Comparison of ENCODE assay signal across 8 cellular contexts in genomic region chr9:128421474-128422010, GRCh38. TPM values are rescaled to one million over a fixed set of nuclear protein-coding genes. Genes with fewer than 3 reads are reported as not detected.
DNase-seq lines count a peak whose midpoint lies in the region; ATAC-seq and TF ChIP-seq lines count a peak whose summit lies in the region.

No MANE protein-coding gene starts in this region.

- peak overlapping the region; percentile 35 for H2AK5ac ChIP-seq in mesenchymal stem cell (ENCODE audit: low read length, severe bottlenecking)

- peak overlapping the region; percentile 93 for H3K9ac ChIP-seq in mesenchymal stem cell (ENCODE audit: low read length)

- H3K27ac Mint-ChIP-seq in activated naive CD4-positive, alpha-beta T cell treated with anti-CD3 and anti-CD28 coated beads, Interleukin-2, amount 50 U/mL, for 24 hours: no peak overlapping the region
- no peak overlapping the region for H3K27ac Mint-ChIP-seq in activated naive CD4-positive, alpha-beta T cell treated with anti-CD3 and anti-CD28 coated beads, Interleukin-2, amount 50 U/mL, for 72 hours
- no peak overlapping the region for H3K27ac Mint-ChIP-seq in MCF 10A (ENCODE audit: low read depth, unreplicated experiment)

- H4K91ac ChIP-seq in mesenchymal stem cell (ENCODE audit: low read length): peak overlapping the region; percentile 91

- H2BK5ac ChIP-seq in mesenchymal stem cell (ENCODE audit: low read depth, low read length, poor library complexity, severe bottlenecking): no peak overlapping the region

- H3K4ac ChIP-seq in mesenchymal stem cell (ENCODE audit: low read depth in 1 of 2, low read length in 2 of 2): peak overlapping the region; percentile 19 to 54

- TF ChIP-seq CTCF in MCF 10A (IDR thresholded peaks at IDR 0.05; ENCODE audit: unreplicated experiment) (no peak), vagina (IDR thresholded peaks at IDR 0.05) (no peak)

- peaks cover 2 to 22% of the 10 kb centered on the region in 2 experiments for H3K27me3 ChIP-seq in mesenchymal stem cell (ENCODE audit: control insufficient read depth in 1 of 2, insufficient read depth in 1 of 2, low read length in 2 of 2)
- no peaks in the 10 kb centered on the region for H3K27me3 ChIP-seq in vagina

- POLR2A ChIA-PET in MCF 10A (lab: Yijun Ruan, JAX): no interaction called here

- BruUV-seq in MCF 10A (replicated peaks; lab: Mats Ljungman, UMichigan): no TSS peak

- no peak for TF ChIP-seq POLR2A in vagina (IDR thresholded peaks at IDR 0.05)

- peak overlapping the region; percentile 96 for H3K4me2 ChIP-seq in mesenchymal stem cell (ENCODE audit: low read length, poor library complexity, severe bottlenecking)

- intact Hi-C loops in MCF 10A (cut with micrococcal nuclease): no loop called here
- intact Hi-C loops in vagina (cut with DNase I): no loop called here

- H3K27ac ChIP-seq in mesenchymal stem cell (ENCODE audit: low read length, poor library complexity, severe bottlenecking) (no peak overlapping the region), vagina (peak overlapping the region; percentile 94)

- peaks cover 22 to 25% of the 10 kb centered on the region in 2 experiments for H3K36me3 ChIP-seq in mesenchymal stem cell (ENCODE audit: control insufficient read depth in 1 of 2, insufficient read depth in 2 of 2, low read depth in 1 of 2, low read length in 2 of 2)
- H3K36me3 ChIP-seq in vagina: peaks cover 0 to 6% of the 10 kb centered on the region in 2 donors

- peak overlapping the region; percentile 87 for H4K8ac ChIP-seq in mesenchymal stem cell (ENCODE audit: low read length)

- peak overlapping the region; percentile 6 to 41 for H3K14ac ChIP-seq in mesenchymal stem cell (ENCODE audit: low read length in 2 of 2)

- H2BK15ac ChIP-seq in mesenchymal stem cell (ENCODE audit: low read depth, poor library complexity, severe bottlenecking): no peak overlapping the region

- H2BK120ac ChIP-seq in mesenchymal stem cell (ENCODE audit: low read depth, low read length): peak overlapping the region; percentile 71

- H2AFZ ChIP-seq in mesenchymal stem cell (ENCODE audit: low read depth, low read length): peak overlapping the region; percentile 46

- H3K4me1 Mint-ChIP-seq in activated naive CD4-positive, alpha-beta T cell treated with anti-CD3 and anti-CD28 coated beads, Interleukin-2, amount 50 U/mL, for 24 hours: peaks cover 9% of the 10 kb centered on the region
- H3K4me1 Mint-ChIP-seq in MCF 10A (ENCODE audit: insufficient read depth, unreplicated experiment): peaks cover 6% of the 10 kb centered on the region

- H3K23ac ChIP-seq in mesenchymal stem cell (ENCODE audit: low read length in 2 of 2): no peak overlapping the region

- no peak for ATAC-seq in activated naive CD4-positive, alpha-beta T cell treated with anti-CD3 and anti-CD28 coated beads, Interleukin-2, amount 50 U/mL, for 72 hours
- no peak for ATAC-seq in GM21737 (IDR thresholded peaks at IDR 0.05; ENCODE audit: unreplicated experiment)

- peak overlapping the region; percentile 49 for H3K4me3 Mint-ChIP-seq in activated naive CD4-positive, alpha-beta T cell treated with anti-CD3 and anti-CD28 coated beads, Interleukin-2, amount 50 U/mL, for 24 hours
- H3K4me3 Mint-ChIP-seq in MCF 10A (ENCODE audit: unreplicated experiment): peak overlapping the region; percentile 61

- H3K36me3 Mint-ChIP-seq in activated naive CD4-positive, alpha-beta T cell treated with anti-CD3 and anti-CD28 coated beads, Interleukin-2, amount 50 U/mL, for 24 hours: no peaks in the 10 kb centered on the region
- H3K36me3 Mint-ChIP-seq in activated naive CD4-positive, alpha-beta T cell treated with anti-CD3 and anti-CD28 coated beads, Interleukin-2, amount 50 U/mL, for 72 hours: no peaks in the 10 kb centered on the region
- peaks cover 6% of the 10 kb centered on the region for H3K36me3 Mint-ChIP-seq in MCF 10A (ENCODE audit: insufficient read depth, unreplicated experiment)

- H3K9me3 ChIP-seq in mesenchymal stem cell (ENCODE audit: control insufficient read depth, low read length) (no peaks in the 10 kb centered on the region), vagina (no peaks in the 10 kb centered on the region)

- H3K9me3 Mint-ChIP-seq in activated naive CD4-positive, alpha-beta T cell treated with anti-CD3 and anti-CD28 coated beads, Interleukin-2, amount 50 U/mL, for 24 hours: no peaks in the 10 kb centered on the region
- H3K9me3 Mint-ChIP-seq in activated naive CD4-positive, alpha-beta T cell treated with anti-CD3 and anti-CD28 coated beads, Interleukin-2, amount 50 U/mL, for 72 hours: no peaks in the 10 kb centered on the region
- H3K9me3 Mint-ChIP-seq in MCF 10A (ENCODE audit: unreplicated experiment): no peaks in the 10 kb centered on the region

- peaks cover 4% of the 10 kb centered on the region for H3K27me3 Mint-ChIP-seq in activated naive CD4-positive, alpha-beta T cell treated with anti-CD3 and anti-CD28 coated beads, Interleukin-2, amount 50 U/mL, for 24 hours
- peaks cover 2% of the 10 kb centered on the region for H3K27me3 Mint-ChIP-seq in MCF 10A (ENCODE audit: insufficient read depth, unreplicated experiment)

- no peak for DNase-seq in activated naive CD4-positive, alpha-beta T cell treated with anti-CD3 and anti-CD28 coated beads, Interleukin-2, amount 50 U/mL, for 72 hours (ENCODE audit: low spot score in 2 of 2)
- DNase-seq in MCF 10A (ENCODE audit: unreplicated experiment): no peak
- no peak for DNase-seq in mesenchymal stem cell
- DNase-seq in vagina (ENCODE audit: extremely low spot score in 2 of 2): no peak
- DNase-seq in activated naive CD4-positive, alpha-beta T cell treated with Interleukin-2 at 50 U/mL for 16 hours: no peak
- DNase-seq in cerebellar nuclear complex (lab: John Stamatoyannopoulos, UW): no peak

- peaks cover 23% of the 10 kb centered on the region for H3K4me1 ChIP-seq in mesenchymal stem cell (ENCODE audit: control insufficient read depth, insufficient read depth, low read depth, low read length)
- peaks cover 27% of the 10 kb centered on the region for H3K4me1 ChIP-seq in vagina

- H3K4me3 ChIP-seq in mesenchymal stem cell (ENCODE audit: insufficient read depth in 1 of 2, low read depth in 1 of 2, low read length in 2 of 2) (peak overlapping the region; percentile 71 to 95), vagina (peak overlapping the region; percentile 67 to 85)

- WGBS in mesenchymal stem cell: 43% methylated on average over 6 of the region's 11 CpGs

- H3K79me1 ChIP-seq in mesenchymal stem cell (replicated peaks; ENCODE audit: low read length, poor library complexity, severe bottlenecking): peaks cover 14% of the 10 kb centered on the region

- peak overlapping the region in 1 of 2 experiments; percentile 21 for H2BK12ac ChIP-seq in mesenchymal stem cell (ENCODE audit: low read length in 2 of 2)

- CTCF ChIA-PET in MCF 10A (lab: Yijun Ruan, JAX): interaction anchor here (0.7 to 0.9 kb wide), 3 partner anchors 15 to 164 kb away, joined by 3 to 4 read pairs (median 3); no protein-coding TSS in a partner anchor

- peak overlapping the region; percentile 81 to 82 for H3K18ac ChIP-seq in mesenchymal stem cell (ENCODE audit: low read depth in 1 of 2, low read length in 2 of 2)

RNA-seq across cellular contexts. Expression of gene CERCAM, which starts 0.9 kb away (rescaled TPM):
- 1 to 10 TPM; 1.2 to 3.2 TPM for total RNA-seq in activated naive CD4-positive, alpha-beta T cell treated with anti-CD3 and anti-CD28 coated beads, Interleukin-2, amount 50 U/mL, for 72 hours
- total RNA-seq in MCF 10A (2022) (2.3 and 4.1 TPM in 2 replicates), vagina (36.1 TPM)
- 96.2 TPM for polyA plus RNA-seq in mesenchymal stem cell (2013, experiment 1 of 2)
- polyA plus RNA-seq in mesenchymal stem cell (2013, experiment 2 of 2): 100 TPM

RNA-seq across cellular contexts. Expression of gene ODF2, which starts 34.3 kb away (rescaled TPM):
- 10 to 100 TPM; 67.9 to 70.7 TPM for total RNA-seq in activated naive CD4-positive, alpha-beta T cell treated with anti-CD3 and anti-CD28 coated beads, Interleukin-2, amount 50 U/mL, for 72 hours
- total RNA-seq in MCF 10A (2022): 34.4 and 37.3 TPM in 2 replicates
- 20.1 TPM for polyA plus RNA-seq in mesenchymal stem cell (2013, experiment 1 of 2)
- polyA plus RNA-seq in mesenchymal stem cell (2013, experiment 2 of 2): 20.1 TPM
- total RNA-seq in vagina: 18.9 TPM

RNA-seq across cellular contexts. Expression of gene URM1, which starts 50.4 kb away (rescaled TPM):
- 10 to 100 TPM; 36.4 to 77.9 TPM for total RNA-seq in activated naive CD4-positive, alpha-beta T cell treated with anti-CD3 and anti-CD28 coated beads, Interleukin-2, amount 50 U/mL, for 72 hours
- total RNA-seq in MCF 10A (2022) (56.8 and 57.7 TPM in 2 replicates), vagina (15.2 TPM)
- polyA plus RNA-seq in mesenchymal stem cell (2013, experiment 1 of 2): 59.4 TPM
- 59.8 TPM for polyA plus RNA-seq in mesenchymal stem cell (2013, experiment 2 of 2)
